Comparison of ENCODE assay signal across 1 cellular context in genomic region chr9:119167267-119167666, GRCh38.
TF ChIP-seq lines count a peak whose summit lies in the region.

No MANE protein-coding gene starts in this region.

TF ChIP-seq in H1, 55 proteins besides CTCF, POLR2A, EP300 and RAD21:
- TF ChIP-seq RXRA (IDR thresholded peaks at IDR 0.05; ENCODE audit: insufficient read depth, low read depth, low read length) (no peak), GABPA (IDR thresholded peaks at IDR 0.05; ENCODE audit: borderline replicate concordance, insufficient read depth, low read length) (no peak), SIN3A (conservative IDR thresholded peaks at IDR 0.05 in 1 of 2, IDR thresholded peaks at IDR 0.05 in 1 of 2; ENCODE audit: low read depth in 1 of 2, low read length in 2 of 2) (no peak), BRCA1 (IDR thresholded peaks at IDR 0.05; ENCODE audit: low read depth, low read length) (no peak), SIRT6 (IDR thresholded peaks at IDR 0.05; ENCODE audit: low read length) (no peak), CHD2 (IDR thresholded peaks at IDR 0.05; ENCODE audit: low read length) (no peak), TAF1 (IDR thresholded peaks at IDR 0.05; ENCODE audit: low read depth, low read length) (no peak), USF2 (IDR thresholded peaks at IDR 0.05; ENCODE audit: low read length) (no peak), POLR2AphosphoS5 (IDR thresholded peaks at IDR 0.05; ENCODE audit: low read depth, low read length) (no peak), SRF (IDR thresholded peaks at IDR 0.05; ENCODE audit: low read depth, low read length) (no peak), RFX5 (IDR thresholded peaks at IDR 0.05; ENCODE audit: borderline replicate concordance, low read depth, low read length) (no peak), BCL11A (IDR thresholded peaks at IDR 0.05; ENCODE audit: low read depth in 2 of 2, low read length in 2 of 2) (no peak), CTBP2 (IDR thresholded peaks at IDR 0.05; ENCODE audit: borderline replicate concordance, insufficient read depth, insufficient read length, low read length) (no peak), POU5F1 (IDR thresholded peaks at IDR 0.05; ENCODE audit: low read depth, low read length) (no peak), SAP30 (IDR thresholded peaks at IDR 0.05; ENCODE audit: insufficient read depth, insufficient replicate concordance, low read length) (no peak), HDAC6 (IDR thresholded peaks at IDR 0.05; ENCODE audit: low read depth, low read length) (no peak), CBX8 (IDR thresholded peaks at IDR 0.05; ENCODE audit: borderline replicate concordance, low read depth, low read length) (no peak), ZNF274 (IDR thresholded peaks at IDR 0.05; ENCODE audit: borderline replicate concordance, extremely low read depth, low read length) (no peak), EZH2 (IDR thresholded peaks at IDR 0.05; ENCODE audit: low read depth, low read length, severe bottlenecking) (no peak), ASH2L (IDR thresholded peaks at IDR 0.05; ENCODE audit: low read length) (no peak)
TF ChIP-seq in H1: peak in this region for 0.
